Comparison of ENCODE assay signal across 1 cellular context in genomic region chr18:712401-713134, GRCh38.
TF ChIP-seq lines count a peak whose summit lies in the region.

Gene ENOSF1 (minus strand): TSS chr18:712630. CDS start chr18:712587, 43 bp downstream.

TF ChIP-seq in HepG2, 621 proteins besides CTCF, POLR2A, EP300 and RAD21 (continued from another document and continues in another):
- TF ChIP-seq SAFB2 (CRISPR knock-in tag; IDR thresholded peaks at IDR 0.05; ENCODE audit: borderline replicate concordance, low read depth), result peak; percentile 21; the same call in 1 of the 2 replicates
- peak; percentile 88 for TF ChIP-seq IKZF4 (CRISPR knock-in tag; IDR thresholded peaks at IDR 0.05; ENCODE audit: borderline replicate concordance, low read depth, not compliant biosample characterization)
- no peak for TF ChIP-seq KLF9 (CRISPR knock-in tag; IDR thresholded peaks at IDR 0.05; ENCODE audit: low read depth)
- TF ChIP-seq LRRFIP1 (CRISPR knock-in tag; conservative IDR thresholded peaks at IDR 0.05), result no peak
- peak; percentile 37; the same call in 1 of the 2 replicates for TF ChIP-seq IRF2 (CRISPR knock-in tag; IDR thresholded peaks at IDR 0.05)
- no peak for TF ChIP-seq ZIK1 (CRISPR knock-in tag; IDR thresholded peaks at IDR 0.05; ENCODE audit: borderline replicate concordance, low read depth)
- TF ChIP-seq GPBP1L1 (CRISPR knock-in tag; IDR thresholded peaks at IDR 0.05), result no peak
- TF ChIP-seq, protein P1, sequence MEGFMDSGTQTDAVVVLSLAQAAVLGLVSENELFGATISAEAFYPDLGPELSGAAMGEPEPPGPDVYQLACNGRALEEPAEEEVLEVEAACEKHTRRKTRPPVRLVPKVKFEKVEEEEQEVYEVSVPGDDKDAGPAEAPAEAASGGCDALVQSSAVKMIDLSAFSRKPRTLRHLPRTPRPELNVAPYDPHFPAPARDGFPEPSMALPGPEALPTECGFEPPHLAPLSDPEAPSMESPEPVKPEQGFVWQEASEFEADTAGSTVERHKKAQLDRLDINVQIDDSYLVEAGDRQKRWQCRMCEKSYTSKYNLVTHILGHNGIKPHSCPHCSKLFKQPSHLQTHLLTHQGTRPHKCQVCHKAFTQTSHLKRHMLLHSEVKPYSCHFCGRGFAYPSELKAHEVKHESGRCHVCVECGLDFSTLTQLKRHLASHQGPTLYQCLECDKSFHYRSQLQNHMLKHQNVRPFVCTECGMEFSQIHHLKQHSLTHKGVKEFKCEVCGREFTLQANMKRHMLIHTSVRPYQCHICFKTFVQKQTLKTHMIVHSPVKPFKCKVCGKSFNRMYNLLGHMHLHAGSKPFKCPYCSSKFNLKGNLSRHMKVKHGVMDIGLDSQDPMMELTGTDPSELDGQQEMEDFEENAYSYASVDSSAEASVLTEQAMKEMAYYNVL (CRISPR knock-in tag; IDR thresholded peaks at IDR 0.05; ENCODE audit: borderline replicate concordance), result no peak
- no peak for TF ChIP-seq ATF7 (IDR thresholded peaks at IDR 0.05)
- TF ChIP-seq ATF7 (CRISPR knock-in tag; IDR thresholded peaks at IDR 0.05), result no peak
- TF ChIP-seq, protein P2, sequence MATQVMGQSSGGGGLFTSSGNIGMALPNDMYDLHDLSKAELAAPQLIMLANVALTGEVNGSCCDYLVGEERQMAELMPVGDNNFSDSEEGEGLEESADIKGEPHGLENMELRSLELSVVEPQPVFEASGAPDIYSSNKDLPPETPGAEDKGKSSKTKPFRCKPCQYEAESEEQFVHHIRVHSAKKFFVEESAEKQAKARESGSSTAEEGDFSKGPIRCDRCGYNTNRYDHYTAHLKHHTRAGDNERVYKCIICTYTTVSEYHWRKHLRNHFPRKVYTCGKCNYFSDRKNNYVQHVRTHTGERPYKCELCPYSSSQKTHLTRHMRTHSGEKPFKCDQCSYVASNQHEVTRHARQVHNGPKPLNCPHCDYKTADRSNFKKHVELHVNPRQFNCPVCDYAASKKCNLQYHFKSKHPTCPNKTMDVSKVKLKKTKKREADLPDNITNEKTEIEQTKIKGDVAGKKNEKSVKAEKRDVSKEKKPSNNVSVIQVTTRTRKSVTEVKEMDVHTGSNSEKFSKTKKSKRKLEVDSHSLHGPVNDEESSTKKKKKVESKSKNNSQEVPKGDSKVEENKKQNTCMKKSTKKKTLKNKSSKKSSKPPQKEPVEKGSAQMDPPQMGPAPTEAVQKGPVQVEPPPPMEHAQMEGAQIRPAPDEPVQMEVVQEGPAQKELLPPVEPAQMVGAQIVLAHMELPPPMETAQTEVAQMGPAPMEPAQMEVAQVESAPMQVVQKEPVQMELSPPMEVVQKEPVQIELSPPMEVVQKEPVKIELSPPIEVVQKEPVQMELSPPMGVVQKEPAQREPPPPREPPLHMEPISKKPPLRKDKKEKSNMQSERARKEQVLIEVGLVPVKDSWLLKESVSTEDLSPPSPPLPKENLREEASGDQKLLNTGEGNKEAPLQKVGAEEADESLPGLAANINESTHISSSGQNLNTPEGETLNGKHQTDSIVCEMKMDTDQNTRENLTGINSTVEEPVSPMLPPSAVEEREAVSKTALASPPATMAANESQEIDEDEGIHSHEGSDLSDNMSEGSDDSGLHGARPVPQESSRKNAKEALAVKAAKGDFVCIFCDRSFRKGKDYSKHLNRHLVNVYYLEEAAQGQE (IDR thresholded peaks at IDR 0.05; ENCODE audit: borderline replicate concordance in 1 of 2, low read depth in 1 of 2, low read length in 2 of 2), result no peak
- no peak for TF ChIP-seq ARNT (IDR thresholded peaks at IDR 0.05)
- no peak; the same call in 1 of the 2 replicates for TF ChIP-seq ETV6 (CRISPR knock-in tag; conservative IDR thresholded peaks at IDR 0.05)
- no peak for TF ChIP-seq ZNF878 (CRISPR knock-in tag; IDR thresholded peaks at IDR 0.05)
- no peak for TF ChIP-seq ZNF124 (CRISPR knock-in tag; IDR thresholded peaks at IDR 0.05)
- TF ChIP-seq EEA1 (CRISPR knock-in tag; IDR thresholded peaks at IDR 0.05; ENCODE audit: borderline replicate concordance), result peak; percentile 97
- TF ChIP-seq ZNF101 (CRISPR knock-in tag; IDR thresholded peaks at IDR 0.05; ENCODE audit: borderline replicate concordance, low read depth), result 0 out of 2 replicates have a peak, but pooled peaks have one; percentile 25
- no peak for TF ChIP-seq ZNF329 (CRISPR knock-in tag; IDR thresholded peaks at IDR 0.05; ENCODE audit: low read depth)
- no peak for TF ChIP-seq NFE2L1 (CRISPR knock-in tag; IDR thresholded peaks at IDR 0.05; ENCODE audit: borderline replicate concordance)
- TF ChIP-seq ZC3H4 (CRISPR knock-in tag; IDR thresholded peaks at IDR 0.05; ENCODE audit: borderline replicate concordance), result no peak
- TF ChIP-seq FUBP1 (CRISPR knock-in tag; IDR thresholded peaks at IDR 0.05; ENCODE audit: borderline replicate concordance), result no peak
- no peak for TF ChIP-seq ADNP (CRISPR knock-in tag; IDR thresholded peaks at IDR 0.05)
- TF ChIP-seq JARID2 (CRISPR knock-in tag; IDR thresholded peaks at IDR 0.05; ENCODE audit: insufficient replicate concordance), result no peak
- TF ChIP-seq, protein P3, sequence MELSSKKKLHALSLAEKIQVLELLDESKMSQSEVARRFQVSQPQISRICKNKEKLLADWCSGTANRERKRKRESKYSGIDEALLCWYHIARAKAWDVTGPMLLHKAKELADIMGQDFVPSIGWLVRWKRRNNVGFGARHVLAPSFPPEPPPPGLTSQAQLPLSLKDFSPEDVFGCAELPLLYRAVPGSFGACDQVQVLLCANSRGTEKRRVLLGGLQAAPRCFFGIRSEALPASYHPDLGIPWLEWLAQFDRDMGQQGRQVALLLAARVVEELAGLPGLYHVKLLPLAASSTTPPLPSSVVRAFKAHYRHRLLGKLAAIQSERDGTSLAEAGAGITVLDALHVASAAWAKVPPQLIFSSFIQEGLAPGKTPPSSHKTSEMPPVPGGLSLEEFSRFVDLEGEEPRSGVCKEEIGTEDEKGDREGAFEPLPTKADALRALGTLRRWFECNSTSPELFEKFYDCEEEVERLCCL (CRISPR knock-in tag; IDR thresholded peaks at IDR 0.05; ENCODE audit: borderline replicate concordance), result no peak
- TF ChIP-seq, protein P4, sequence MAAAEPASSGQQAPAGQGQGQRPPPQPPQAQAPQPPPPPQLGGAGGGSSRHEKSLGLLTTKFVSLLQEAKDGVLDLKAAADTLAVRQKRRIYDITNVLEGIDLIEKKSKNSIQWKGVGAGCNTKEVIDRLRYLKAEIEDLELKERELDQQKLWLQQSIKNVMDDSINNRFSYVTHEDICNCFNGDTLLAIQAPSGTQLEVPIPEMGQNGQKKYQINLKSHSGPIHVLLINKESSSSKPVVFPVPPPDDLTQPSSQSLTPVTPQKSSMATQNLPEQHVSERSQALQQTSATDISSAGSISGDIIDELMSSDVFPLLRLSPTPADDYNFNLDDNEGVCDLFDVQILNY (CRISPR knock-in tag; conservative IDR thresholded peaks at IDR 0.05), result peak; percentile 60; the same call in 1 of the 2 replicates
- no peak for TF ChIP-seq ZNF557 (CRISPR knock-in tag; IDR thresholded peaks at IDR 0.05)
- no peak for TF ChIP-seq TOE1 (CRISPR knock-in tag; IDR thresholded peaks at IDR 0.05)
- TF ChIP-seq, protein P5, sequence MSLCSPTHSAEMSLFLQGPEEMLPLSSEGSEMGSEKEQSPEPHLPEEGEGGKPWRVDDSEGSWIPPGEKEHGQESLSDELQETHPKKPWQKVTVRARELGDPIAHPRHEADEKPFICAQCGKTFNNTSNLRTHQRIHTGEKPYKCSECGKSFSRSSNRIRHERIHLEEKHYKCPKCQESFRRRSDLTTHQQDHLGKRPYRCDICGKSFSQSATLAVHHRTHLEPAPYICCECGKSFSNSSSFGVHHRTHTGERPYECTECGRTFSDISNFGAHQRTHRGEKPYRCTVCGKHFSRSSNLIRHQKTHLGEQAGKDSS (CRISPR knock-in tag; IDR thresholded peaks at IDR 0.05; ENCODE audit: borderline replicate concordance, low read depth), result peak; percentile 49; the same call in 1 of the 2 replicates
- TF ChIP-seq IKZF1 (IDR thresholded peaks at IDR 0.05), result no peak
- peak; percentile 83; the same call in 1 of the 2 replicates for TF ChIP-seq ZNF556 (CRISPR knock-in tag; IDR thresholded peaks at IDR 0.05; ENCODE audit: borderline replicate concordance)
- TF ChIP-seq ZNF256 (CRISPR knock-in tag; conservative IDR thresholded peaks at IDR 0.05), result no peak
- no peak for TF ChIP-seq RNF2 (conservative IDR thresholded peaks at IDR 0.05; ENCODE audit: low read depth)
- TF ChIP-seq ZNF879 (CRISPR knock-in tag; IDR thresholded peaks at IDR 0.05), result 0 out of 2 replicates have a peak, but pooled peaks have one; percentile 87
- TF ChIP-seq DR1 (CRISPR knock-in tag; IDR thresholded peaks at IDR 0.05), result no peak
- TF ChIP-seq RBM22 (optimal IDR thresholded peaks at IDR 0.05; ENCODE audit: low read length), result no peak
- TF ChIP-seq TBX3 (IDR thresholded peaks at IDR 0.05; ENCODE audit: borderline replicate concordance), result no peak
- no peak for TF ChIP-seq PRMT3 (CRISPR knock-in tag; IDR thresholded peaks at IDR 0.05; ENCODE audit: borderline replicate concordance, low read depth)
- TF ChIP-seq PLRG1 (conservative IDR thresholded peaks at IDR 0.05), result no peak
- no peak for TF ChIP-seq GPN1 (CRISPR knock-in tag; IDR thresholded peaks at IDR 0.05; ENCODE audit: borderline replicate concordance)
- TF ChIP-seq, protein P6, sequence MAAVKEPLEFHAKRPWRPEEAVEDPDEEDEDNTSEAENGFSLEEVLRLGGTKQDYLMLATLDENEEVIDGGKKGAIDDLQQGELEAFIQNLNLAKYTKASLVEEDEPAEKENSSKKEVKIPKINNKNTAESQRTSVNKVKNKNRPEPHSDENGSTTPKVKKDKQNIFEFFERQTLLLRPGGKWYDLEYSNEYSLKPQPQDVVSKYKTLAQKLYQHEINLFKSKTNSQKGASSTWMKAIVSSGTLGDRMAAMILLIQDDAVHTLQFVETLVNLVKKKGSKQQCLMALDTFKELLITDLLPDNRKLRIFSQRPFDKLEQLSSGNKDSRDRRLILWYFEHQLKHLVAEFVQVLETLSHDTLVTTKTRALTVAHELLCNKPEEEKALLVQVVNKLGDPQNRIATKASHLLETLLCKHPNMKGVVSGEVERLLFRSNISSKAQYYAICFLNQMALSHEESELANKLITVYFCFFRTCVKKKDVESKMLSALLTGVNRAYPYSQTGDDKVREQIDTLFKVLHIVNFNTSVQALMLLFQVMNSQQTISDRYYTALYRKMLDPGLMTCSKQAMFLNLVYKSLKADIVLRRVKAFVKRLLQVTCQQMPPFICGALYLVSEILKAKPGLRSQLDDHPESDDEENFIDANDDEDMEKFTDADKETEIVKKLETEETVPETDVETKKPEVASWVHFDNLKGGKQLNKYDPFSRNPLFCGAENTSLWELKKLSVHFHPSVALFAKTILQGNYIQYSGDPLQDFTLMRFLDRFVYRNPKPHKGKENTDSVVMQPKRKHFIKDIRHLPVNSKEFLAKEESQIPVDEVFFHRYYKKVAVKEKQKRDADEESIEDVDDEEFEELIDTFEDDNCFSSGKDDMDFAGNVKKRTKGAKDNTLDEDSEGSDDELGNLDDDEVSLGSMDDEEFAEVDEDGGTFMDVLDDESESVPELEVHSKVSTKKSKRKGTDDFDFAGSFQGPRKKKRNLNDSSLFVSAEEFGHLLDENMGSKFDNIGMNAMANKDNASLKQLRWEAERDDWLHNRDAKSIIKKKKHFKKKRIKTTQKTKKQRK (IDR thresholded peaks at IDR 0.05; ENCODE audit: low read length), result no peak
- no peak for TF ChIP-seq ZNF781 (CRISPR knock-in tag; IDR thresholded peaks at IDR 0.05; ENCODE audit: borderline replicate concordance, not compliant biosample characterization)
- TF ChIP-seq E2F1 (CRISPR knock-in tag; IDR thresholded peaks at IDR 0.05), result no peak
- TF ChIP-seq SALL2 (CRISPR knock-in tag; IDR thresholded peaks at IDR 0.05), result peak; percentile 77
- TF ChIP-seq HOXA5 (CRISPR knock-in tag; IDR thresholded peaks at IDR 0.05), result no peak
- peak; percentile 79; the same call in 1 of the 2 replicates for TF ChIP-seq PAX8 (CRISPR knock-in tag; IDR thresholded peaks at IDR 0.05; ENCODE audit: borderline replicate concordance)
